9 cellular contexts compared by ENCODE assay signal in the genomic region with DNA sequence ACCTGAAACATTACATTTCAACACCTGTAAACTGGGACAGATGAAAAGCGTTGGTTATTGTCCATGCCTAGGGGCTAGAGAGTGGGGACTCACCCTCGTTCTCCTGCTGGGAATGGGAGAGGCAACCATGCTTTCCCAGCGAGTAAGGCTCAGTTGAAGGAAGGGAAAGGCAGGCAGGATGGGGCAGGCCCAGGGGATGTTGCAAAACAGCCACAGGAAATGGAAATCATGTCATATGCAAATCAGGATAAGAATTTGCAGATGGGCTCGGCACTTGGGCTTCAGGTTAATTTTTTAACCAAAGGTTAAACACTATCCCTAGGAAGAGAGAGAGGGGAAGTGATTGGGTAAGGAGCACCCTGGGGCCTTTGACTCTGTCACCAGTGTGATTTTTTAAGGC. TPM values are rescaled to one million over a fixed set of nuclear protein-coding genes. Genes with fewer than 3 reads are reported as not detected.
DNase-seq lines count a peak whose midpoint lies in the region; ATAC-seq and TF ChIP-seq lines count a peak whose summit lies in the region.
"Had no signal": no experiment of that assay in that cellular context is flagged by ENCODE, and none has a peak within 500 bp of the region (broad histone marks: within the 10 kb centered on the region; RNA-seq: fewer than 3 reads in every experiment).

No MANE protein-coding gene starts in this region.

- H3K36me3 ChIP-seq in testis (ENCODE audit: low read depth, missing control alignments): no peaks in the 10 kb centered on the region
- H3K36me3 ChIP-seq: Peyer's patch had no signal

- TF ChIP-seq POLR2A in GM18526 (IDR thresholded peaks at IDR 0.05; ENCODE audit: extremely low read depth, insufficient read length) (peak; percentile 55), testis (IDR thresholded peaks at IDR 0.05) (no peak)

- WGBS in testis, 2 donors: 69 to 72% methylated on average over 4 of the region's 4 CpGs

- no peaks in the 10 kb centered on the region for H3K27me3 ChIP-seq in testis
- H3K27me3 ChIP-seq: Peyer's patch had no signal

- no peak overlapping the region for H3K27ac ChIP-seq in testis
- H3K27ac ChIP-seq: Peyer's patch had no signal

- DNase-seq in RPMI8226 (peak; percentile 23), mesenteric fat pad (ENCODE audit: low spot score) (peak; percentile 26), testis (no peak), DMS153 (lab: John Stamatoyannopoulos, UW) (no peak), NCI-H2081 (lab: John Stamatoyannopoulos, UW) (no peak)

- no peak overlapping the region for H3K4me3 ChIP-seq in testis
- H3K4me3 ChIP-seq: Peyer's patch had no signal

- H3K4me1 ChIP-seq in testis: peaks cover 5% of the 10 kb centered on the region

- no peak for TF ChIP-seq CTCF in testis (IDR thresholded peaks at IDR 0.05)

- intact Hi-C loops in testis (cut with DNase I; ENCODE audit: low total_unique reads): no loop called here

- peak; percentile 60 for ATAC-seq in HG02642 (IDR thresholded peaks at IDR 0.05; ENCODE audit: poor library complexity, unreplicated experiment)
- ATAC-seq in HG03439 (IDR thresholded peaks at IDR 0.05; ENCODE audit: unreplicated experiment): no peak

- no peaks in the 10 kb centered on the region for H3K9me3 ChIP-seq in testis
- H3K9me3 ChIP-seq: Peyer's patch had no signal

RNA-seq across cellular contexts. Expression of a gene that starts 14.5 kb away (rescaled TPM):
- total RNA-seq in mesenteric fat pad: not detected
- under 1 TPM; 0.31 to 0.71 TPM for total RNA-seq in testis
- polyA plus RNA-seq in testis (ENCODE audit: insufficient read depth, low read depth, low replicate concordance): 0.67 TPM

RNA-seq across cellular contexts. Expression of a gene that starts 59.0 kb away (rescaled TPM):
- total RNA-seq in mesenteric fat pad (not detected), testis (under 1 TPM; 0.16 to 0.43 TPM)
- 0.11 TPM for polyA plus RNA-seq in testis (ENCODE audit: insufficient read depth, low read depth, low replicate concordance)
- total RNA-seq: Peyer's patch had no signal

Comparison
In these comparisons a context has a peak if more than half of its experiments do, and no peak if none do; other contexts are left out.
1. DNase-seq: peak in RPMI8226 (single experiment) and mesenteric fat pad (single experiment); none in testis (single experiment), DMS153 (single experiment) and NCI-H2081 (0 of 2).